ENCODE assay signal across 8 cellular contexts in the genomic region with DNA sequence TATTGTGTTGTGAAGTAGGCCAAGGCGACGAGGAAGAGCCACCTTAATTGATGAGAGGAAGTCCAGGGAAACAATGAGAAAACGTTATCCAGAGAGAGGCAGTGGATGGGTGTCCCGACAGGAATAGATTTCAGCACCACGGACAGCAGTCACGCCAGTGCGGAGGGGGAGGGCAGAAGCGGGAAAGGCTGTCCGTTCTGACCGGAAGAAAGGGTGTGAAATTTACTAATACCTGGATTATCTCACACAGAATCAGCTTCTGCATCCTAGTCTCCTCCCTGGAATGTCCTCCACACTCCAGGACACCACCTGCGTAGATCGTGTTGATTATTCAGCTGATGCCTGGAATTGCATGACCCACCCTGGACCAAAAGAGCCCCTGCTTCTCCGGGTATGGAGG. TPM values are rescaled to one million over a fixed set of nuclear protein-coding genes. Genes with fewer than 3 reads are reported as not detected.
DNase-seq lines count a peak whose midpoint lies in the region; ATAC-seq and TF ChIP-seq lines count a peak whose summit lies in the region.

No MANE protein-coding gene starts in this region.

- in situ Hi-C loops in astrocyte of the spinal cord (cut with HindIII; ENCODE audit: low sequenced_read_pairs), result no loop called here

- peak; percentile 41 for DNase-seq in NCI-H82 (lab: John Stamatoyannopoulos, UW)
- no peak for DNase-seq in NCI-H82 treated with DMSO at 0.1 percent for 48 hours (lab: John Stamatoyannopoulos, UW; ENCODE audit: unreplicated experiment)
- no peak for DNase-seq in SK-N-SH
- DNase-seq in astrocyte of the spinal cord (ENCODE audit: low read depth, low spot score), result peak; percentile 34
- peak; percentile 89 for DNase-seq in islet precursor cell
- peak; percentile 26 for DNase-seq in stimulated activated CD4-positive, alpha-beta T cell treated with anti-CD3 and anti-CD28 coated beads, Interleukin-4, amount 100 ng/mL, for 1 hour
- DNase-seq in NCI-H1105 treated with DMSO at 0.1 percent for 48 hours (lab: John Stamatoyannopoulos, UW), result no peak

- no peaks in the 10 kb centered on the region for H3F3A ChIP-seq in SK-N-SH (replicated peaks; ENCODE audit: insufficient read depth)

- H3K4me3 ChIP-seq in SK-N-SH (ENCODE audit: low read depth in 2 of 2, low read length in 1 of 2), result no peak overlapping the region
- H3K4me3 ChIP-seq in astrocyte of the spinal cord (ENCODE audit: low read depth, low read length), result no peak overlapping the region

- no peaks in the 10 kb centered on the region; a peak in 1 of 4 replicates for H3K4me1 ChIP-seq in SK-N-SH (ENCODE audit: control insufficient read depth in 1 of 2, insufficient read depth in 2 of 2, low read depth in 1 of 2, low read length in 1 of 2)

- no peak for ATAC-seq in GM21723 (IDR thresholded peaks at IDR 0.05; ENCODE audit: unreplicated experiment)

- TF ChIP-seq CTCF in SK-N-SH (IDR thresholded peaks at IDR 0.05) (no peak), astrocyte of the spinal cord (IDR thresholded peaks at IDR 0.05; ENCODE audit: low read depth, low read length) (no peak)

- H3K79me2 ChIP-seq in SK-N-SH (ENCODE audit: insufficient read depth), result no peaks in the 10 kb centered on the region

- H3K9ac ChIP-seq in SK-N-SH, result no peak overlapping the region

- H3K27me3 ChIP-seq in SK-N-SH (ENCODE audit: insufficient read depth), result 0 out of 2 replicates have a peak, but pooled peaks cover 2% of the 10 kb centered on the region

- 11% methylated on average over 11 of the region's 13 CpGs for WGBS in SK-N-SH (ENCODE audit: low lambda C conversion rate)

- POLR2A ChIA-PET in SK-N-SH (lab: Yijun Ruan, JAX), result no interaction called here

- no peak overlapping the region for H2AFZ ChIP-seq in SK-N-SH (ENCODE audit: low read depth)

- H3K27ac ChIP-seq in SK-N-SH (ENCODE audit: low read depth in 2 of 2, low read length in 1 of 2), result no peak overlapping the region

- no peaks in the 10 kb centered on the region for H4K20me1 ChIP-seq in SK-N-SH (ENCODE audit: insufficient read depth)

- no peaks in the 10 kb centered on the region for H3K9me2 ChIP-seq in SK-N-SH

- H3K4me2 ChIP-seq in SK-N-SH, result no peak overlapping the region

- no peaks in the 10 kb centered on the region for H3K9me3 ChIP-seq in SK-N-SH

- TF ChIP-seq EP300 in SK-N-SH (IDR thresholded peaks at IDR 0.05; ENCODE audit: borderline replicate concordance in 1 of 2, low read depth in 1 of 2, low read length in 1 of 2), result no peak

- no peak for TF ChIP-seq RAD21 in SK-N-SH (IDR thresholded peaks at IDR 0.05; ENCODE audit: low read length)

- CTCF ChIA-PET in SK-N-SH (lab: Yijun Ruan, JAX), result interaction anchor here (1.0 to 3.1 kb wide), 4 partner anchors 11 to 458 kb away, joined by 3 to 10 read pairs (median 4); no protein-coding TSS in a partner anchor

- no peaks in the 10 kb centered on the region for H3K36me3 ChIP-seq in SK-N-SH (replicated peaks in 1 of 2; ENCODE audit: control insufficient read depth in 1 of 2, insufficient read depth in 2 of 2, low read length in 1 of 2)

TF ChIP-seq in SK-N-SH, 30 proteins besides CTCF, POLR2A, EP300 and RAD21:
- TF ChIP-seq, protein P1, sequence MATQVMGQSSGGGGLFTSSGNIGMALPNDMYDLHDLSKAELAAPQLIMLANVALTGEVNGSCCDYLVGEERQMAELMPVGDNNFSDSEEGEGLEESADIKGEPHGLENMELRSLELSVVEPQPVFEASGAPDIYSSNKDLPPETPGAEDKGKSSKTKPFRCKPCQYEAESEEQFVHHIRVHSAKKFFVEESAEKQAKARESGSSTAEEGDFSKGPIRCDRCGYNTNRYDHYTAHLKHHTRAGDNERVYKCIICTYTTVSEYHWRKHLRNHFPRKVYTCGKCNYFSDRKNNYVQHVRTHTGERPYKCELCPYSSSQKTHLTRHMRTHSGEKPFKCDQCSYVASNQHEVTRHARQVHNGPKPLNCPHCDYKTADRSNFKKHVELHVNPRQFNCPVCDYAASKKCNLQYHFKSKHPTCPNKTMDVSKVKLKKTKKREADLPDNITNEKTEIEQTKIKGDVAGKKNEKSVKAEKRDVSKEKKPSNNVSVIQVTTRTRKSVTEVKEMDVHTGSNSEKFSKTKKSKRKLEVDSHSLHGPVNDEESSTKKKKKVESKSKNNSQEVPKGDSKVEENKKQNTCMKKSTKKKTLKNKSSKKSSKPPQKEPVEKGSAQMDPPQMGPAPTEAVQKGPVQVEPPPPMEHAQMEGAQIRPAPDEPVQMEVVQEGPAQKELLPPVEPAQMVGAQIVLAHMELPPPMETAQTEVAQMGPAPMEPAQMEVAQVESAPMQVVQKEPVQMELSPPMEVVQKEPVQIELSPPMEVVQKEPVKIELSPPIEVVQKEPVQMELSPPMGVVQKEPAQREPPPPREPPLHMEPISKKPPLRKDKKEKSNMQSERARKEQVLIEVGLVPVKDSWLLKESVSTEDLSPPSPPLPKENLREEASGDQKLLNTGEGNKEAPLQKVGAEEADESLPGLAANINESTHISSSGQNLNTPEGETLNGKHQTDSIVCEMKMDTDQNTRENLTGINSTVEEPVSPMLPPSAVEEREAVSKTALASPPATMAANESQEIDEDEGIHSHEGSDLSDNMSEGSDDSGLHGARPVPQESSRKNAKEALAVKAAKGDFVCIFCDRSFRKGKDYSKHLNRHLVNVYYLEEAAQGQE (IDR thresholded peaks at IDR 0.05; ENCODE audit: low read depth, low read length), result peak; percentile 98
- TF ChIP-seq IRF3 (IDR thresholded peaks at IDR 0.05; ENCODE audit: low read depth, low read length), result no peak
TF ChIP-seq in SK-N-SH: peak in this region for 1.

RNA-seq across cellular contexts. Expression of gene BPIFA3, which starts 7.4 kb away (rescaled TPM):
- polyA plus RNA-seq in SK-N-SH (2012; rRNA removed), result not detected in 2 replicates
- polyA plus RNA-seq in SK-N-SH (2012; cell fraction: cytosol; rRNA removed), result not detected in 2 replicates
- polyA plus RNA-seq in SK-N-SH (2012; cell fraction: nucleus; rRNA removed), result not detected in 2 replicates

RNA-seq across cellular contexts. Expression of gene BPIFA1, which starts 26.0 kb away (rescaled TPM):
- polyA plus RNA-seq in SK-N-SH (2012; rRNA removed), result not detected in 2 replicates
- polyA plus RNA-seq in SK-N-SH (2012; cell fraction: cytosol; rRNA removed), result not detected in 2 replicates
- polyA plus RNA-seq in SK-N-SH (2012; cell fraction: nucleus; rRNA removed), result not detected in 2 replicates

RNA-seq across cellular contexts. Expression of gene BPIFA2, which starts 41.8 kb away (rescaled TPM):
- polyA plus RNA-seq in SK-N-SH (2012; rRNA removed), result not detected in 2 replicates
- polyA plus RNA-seq in SK-N-SH (2012; cell fraction: cytosol; rRNA removed), result not detected in 2 replicates
- polyA plus RNA-seq in SK-N-SH (2012; cell fraction: nucleus; rRNA removed), result not detected in 2 replicates

Comparison
In these comparisons a context has a peak if more than half of its experiments do, and no peak if none do; other contexts are left out.
1. DNase-seq: peak in NCI-H82 (single experiment), astrocyte of the spinal cord (single experiment), islet precursor cell (single experiment) and stimulated activated CD4-positive, alpha-beta T cell treated with anti-CD3 and anti-CD28 coated beads, Interleukin-4, amount 100 ng/mL, for 1 hour (single experiment); none in NCI-H82 treated with DMSO at 0.1 percent for 48 hours (single experiment), SK-N-SH (single experiment) and NCI-H1105 treated with DMSO at 0.1 percent for 48 hours (single experiment).